29 cellular contexts compared by ENCODE assay signal in the genomic region with DNA sequence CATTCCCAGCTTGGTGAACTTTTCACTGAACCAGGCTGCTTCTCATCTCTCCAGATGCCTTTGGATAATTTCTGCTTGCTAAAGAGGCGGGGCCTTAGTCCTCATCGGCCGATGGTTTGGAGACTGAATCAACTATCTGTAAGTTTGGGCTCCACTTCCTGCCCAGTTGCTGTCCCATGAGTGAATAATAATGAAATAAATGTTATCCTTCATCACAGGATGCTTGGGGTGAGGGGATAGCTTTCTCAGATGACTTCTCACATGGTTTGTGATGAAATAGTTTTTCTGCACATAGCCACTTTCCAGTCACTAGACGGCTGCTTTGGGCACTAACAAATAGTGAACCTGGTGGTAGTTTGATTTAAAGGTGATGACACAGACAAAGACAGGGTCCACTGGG.
DNase-seq lines count a peak whose midpoint lies in the region; ATAC-seq and TF ChIP-seq lines count a peak whose summit lies in the region.
"Had no signal": no experiment of that assay in that cellular context is flagged by ENCODE, and none has a peak within 500 bp of the region (broad histone marks: within the 10 kb centered on the region; RNA-seq: fewer than 3 reads in every experiment).

No MANE protein-coding gene starts in this region.

- H3K4me1 ChIP-seq in upper lobe of left lung = no peaks in the 10 kb centered on the region
- H3K4me1 ChIP-seq: vagina had no signal

- H3K9me3 ChIP-seq in upper lobe of left lung = no peaks in the 10 kb centered on the region
- H3K9me3 ChIP-seq: heart left ventricle, vagina had no signal

- TF ChIP-seq POLR2A in upper lobe of left lung (IDR thresholded peaks at IDR 0.05) = no peak

- TF ChIP-seq CTCF in AG09319 (IDR thresholded peaks at IDR 0.05; ENCODE audit: low read depth, low read length) (no peak), choroid plexus epithelial cell (conservative IDR thresholded peaks at IDR 0.05; ENCODE audit: low read depth, low read length) (no peak), upper lobe of left lung (IDR thresholded peaks at IDR 0.05) (no peak)

- TF ChIP-seq EP300 in upper lobe of left lung (IDR thresholded peaks at IDR 0.05) = no peak

- DNase-seq in AG09319 (ENCODE audit: extremely low read depth, low read depth) (peak; percentile 5), HS-5 (ENCODE audit: low read depth) (peak; percentile 57), choroid plexus epithelial cell (ENCODE audit: low read depth) (peak; percentile 70), myocyte (ENCODE audit: low read depth) (peak; percentile 40), NCI-H510A treated with DMSO at 0.1 percent for 48 hours (lab: John Stamatoyannopoulos, UW) (no peak), HPDE6-E6E7 (ENCODE audit: extremely low spot score) (no peak), upper lobe of left lung (no peak)
- DNase-seq: ACHN; activated CD4-positive, alpha-beta T cell treated with anti-CD3 and anti-CD28 coated beads for 36 hours; activated T-cell treated with anti-CD3 and anti-CD28 coated beads, Interleukin-2, amount 50 U/mL, for 24 hours; CD8-positive, alpha-beta T cell; cortex of kidney; DMS153; GF-D8; GOT3; heart left ventricle; mesendoderm; MV-4-11; naive thymus-derived CD4-positive, alpha-beta T cell; NCI-H510A; occipital lobe; SIG-M5; small intestine; stimulated activated CD4-positive, alpha-beta T cell treated with anti-CD3 and anti-CD28 coated beads, Interleukin-1b, Interleukin-23, amount 100 ng/mL, for 48 hours; T-cell had no signal

- H3K27me3 ChIP-seq in upper lobe of left lung = no peaks in the 10 kb centered on the region
- H3K27me3 ChIP-seq: heart left ventricle, vagina had no signal

- H3K36me3 ChIP-seq in upper lobe of left lung = no peaks in the 10 kb centered on the region
- H3K36me3 ChIP-seq: heart left ventricle, vagina had no signal

- no peak overlapping the region for H3K4me3 ChIP-seq in choroid plexus epithelial cell (ENCODE audit: low read depth, low read length)
- no peak overlapping the region for H3K4me3 ChIP-seq in upper lobe of left lung
- H3K4me3 ChIP-seq: heart left ventricle, vagina had no signal

- H3K27ac ChIP-seq in upper lobe of left lung = no peak overlapping the region
- H3K27ac ChIP-seq: heart left ventricle, vagina had no signal

- ATAC-seq in upper lobe of left lung (ENCODE audit: low FRiP score in 2 of 2) (no peak), HG03520 (IDR thresholded peaks at IDR 0.05; ENCODE audit: unreplicated experiment) (no peak)
- ATAC-seq: activated CD4-positive, alpha-beta T cell treated with anti-CD3 and anti-CD28 coated beads for 36 hours; CD8-positive, alpha-beta T cell; naive thymus-derived CD4-positive, alpha-beta T cell; Panc1; stimulated activated effector memory CD8-positive, alpha-beta T cell treated with anti-CD3 and anti-CD28 coated beads, Interleukin-12 subunit alpha, Interleukin-12 subunit beta, amount 100 ng/mL, for 72 hours; T-cell had no signal

- WGBS in upper lobe of left lung, 2 donors = 68 to 88% methylated on average over 3 to 4 of the region's 4 CpGs

Comparison
In these comparisons a context has a peak if more than half of its experiments do, and no peak if none do; other contexts are left out.
1. DNase-seq: peak in AG09319 (single experiment), HS-5 (single experiment), choroid plexus epithelial cell (single experiment) and myocyte (single experiment); none in NCI-H510A treated with DMSO at 0.1 percent for 48 hours (single experiment), HPDE6-E6E7 (single experiment) and upper lobe of left lung (0 of 2).